ENCODE assay signal across 11 cellular contexts in the genomic region with DNA sequence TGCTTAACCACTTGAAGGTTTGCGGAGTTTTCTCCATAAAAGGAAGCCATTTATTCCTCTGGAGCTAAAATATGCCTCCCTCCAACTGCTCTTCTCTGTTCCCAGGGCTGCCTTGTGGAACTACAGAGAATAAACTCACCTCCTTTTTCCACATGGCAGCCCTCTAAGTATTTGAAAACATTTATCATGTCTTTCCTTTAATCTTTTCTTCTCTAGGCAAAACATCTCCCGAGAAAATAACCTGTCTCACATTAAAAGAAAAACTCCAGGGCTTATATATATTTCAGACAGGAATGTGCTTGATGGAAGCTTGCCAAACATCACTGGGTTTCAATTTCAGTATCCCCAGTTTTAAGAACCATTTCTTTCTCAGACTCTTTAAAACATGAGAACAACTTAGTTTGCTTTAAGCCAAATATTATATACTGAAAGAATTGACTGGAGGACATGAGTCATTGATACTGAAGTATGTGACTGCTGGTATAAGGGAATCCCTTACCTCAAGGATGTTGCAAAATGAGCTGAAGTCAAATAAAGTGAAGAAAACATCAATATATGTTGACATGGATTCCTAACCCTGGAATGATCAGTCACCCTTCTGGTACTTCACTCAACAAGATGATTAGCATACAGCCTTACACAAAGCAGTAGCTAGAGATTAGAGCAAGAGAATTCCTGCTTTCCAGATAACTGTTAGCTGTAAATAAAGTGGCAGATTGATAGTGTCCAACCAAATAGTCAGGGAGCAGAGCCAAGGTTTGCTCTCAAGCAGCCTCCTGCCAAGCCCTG.
A peak's percentile ranks its signal among the peaks of the same experiment; 100 is the strongest.
DNase-seq lines count a peak whose midpoint lies in the region; ATAC-seq, FAIRE-seq and TF ChIP-seq lines count a peak whose summit lies in the region.
"Had no signal": no experiment of that assay in that cellular context is flagged by ENCODE, and none has a peak within 500 bp of the region (broad histone marks: within the 10 kb centered on the region; RNA-seq: fewer than 3 reads in every experiment).

No MANE protein-coding gene starts in this region.

- TF ChIP-seq CTCF in right atrium auricular region (IDR thresholded peaks at IDR 0.05) (no peak), bronchial epithelial cell (IDR thresholded peaks at IDR 0.05; ENCODE audit: insufficient read depth, low read length, severe bottlenecking) (no peak), uterus (IDR thresholded peaks at IDR 0.05) (no peak)

- no peaks in the 10 kb centered on the region for H3K36me3 ChIP-seq in right atrium auricular region
- no peaks in the 10 kb centered on the region for H3K36me3 ChIP-seq in bronchial epithelial cell (ENCODE audit: control insufficient read depth, insufficient read depth, low read length)
- H3K36me3 ChIP-seq in uterus, result no peaks in the 10 kb centered on the region

- no peaks in the 10 kb centered on the region for H3K4me1 ChIP-seq in right atrium auricular region
- H3K4me1 ChIP-seq in uterus, result no peaks in the 10 kb centered on the region

- H3K4me3 ChIP-seq in right atrium auricular region, result no peak overlapping the region
- H3K4me3 ChIP-seq in bronchial epithelial cell (ENCODE audit: low read depth, low read length), result no peak overlapping the region
- no peak overlapping the region for H3K4me3 ChIP-seq in uterus
- H3K4me3 ChIP-seq: BLaER1 had no signal

- H3K9me3 ChIP-seq in right atrium auricular region (no peaks in the 10 kb centered on the region), uterus (no peaks in the 10 kb centered on the region)

- intact Hi-C loops in Right ventricle myocardium superior (cut with DNase I), result no loop called here
- intact Hi-C loops in uterus (cut with DNase I; ENCODE audit: low total_unique reads), result no loop called here

- H3K27me3 ChIP-seq in right atrium auricular region (no peaks in the 10 kb centered on the region), bronchial epithelial cell (ENCODE audit: control insufficient read depth, insufficient read depth, low read length) (no peaks in the 10 kb centered on the region), uterus (no peaks in the 10 kb centered on the region)
- H3K27me3 ChIP-seq: BLaER1 had no signal

- no peak for DNase-seq in Right ventricle myocardium superior
- no peak for DNase-seq in right atrium auricular region (ENCODE audit: low spot score)
- DNase-seq in bronchial epithelial cell (ENCODE audit: low read depth), result peak; percentile 86
- DNase-seq in kidney glomerular epithelial cell (lab: John Stamatoyannopoulos, UW), result peak; percentile 97
- no peak for DNase-seq in uterus
- DNase-seq in stimulated activated naive CD8-positive, alpha-beta T cell treated with anti-CD3 and anti-CD28 coated beads, Interleukin-15, Interleukin-2, amounts not matched to agents 100 U/mL and 50 U/mL, for 24 hours, result no peak
- DNase-seq in activated gamma-delta T cell treated with Interleukin-2 at 50 U/mL for 16 hours, result no peak
- DNase-seq: NCI-H526, T-helper 17 cell had no signal

- H3K27ac ChIP-seq in right atrium auricular region (no peak overlapping the region), uterus (peak overlapping the region; percentile 2 to 35)
- H3K27ac ChIP-seq: BLaER1 had no signal

- FAIRE-seq in bronchial epithelial cell (lab: Jason Lieb, UNC), result no peak

- peak; percentile 76 for ATAC-seq in Right ventricle myocardium superior (ENCODE audit: poor library complexity)
- ATAC-seq in HG02763 (IDR thresholded peaks at IDR 0.05; ENCODE audit: unreplicated experiment), result no peak
- ATAC-seq in stimulated activated naive CD8-positive, alpha-beta T cell treated with anti-CD3 and anti-CD28 coated beads, Interleukin-15, Interleukin-2, amounts not matched to agents 100 U/mL and 50 U/mL, for 24 hours, result no peak
- ATAC-seq: T-helper 17 cell had no signal

- no peak for TF ChIP-seq POLR2A in uterus (IDR thresholded peaks at IDR 0.05)

Comparison
In these comparisons a context has a peak if more than half of its experiments do, and no peak if none do; other contexts are left out.
1. DNase-seq: peak in bronchial epithelial cell (single experiment) and kidney glomerular epithelial cell (single experiment); none in Right ventricle myocardium superior (single experiment), right atrium auricular region (single experiment), uterus (0 of 2), stimulated activated naive CD8-positive, alpha-beta T cell treated with anti-CD3 and anti-CD28 coated beads, Interleukin-15, Interleukin-2, amounts not matched to agents 100 U/mL and 50 U/mL, for 24 hours (single experiment) and activated gamma-delta T cell treated with Interleukin-2 at 50 U/mL for 16 hours (single experiment).
2. H3K27ac ChIP-seq: peak in uterus (2 of 2); none in right atrium auricular region (0 of 2).